ENCODE assay signal across 16 cellular contexts in the genomic region with DNA sequence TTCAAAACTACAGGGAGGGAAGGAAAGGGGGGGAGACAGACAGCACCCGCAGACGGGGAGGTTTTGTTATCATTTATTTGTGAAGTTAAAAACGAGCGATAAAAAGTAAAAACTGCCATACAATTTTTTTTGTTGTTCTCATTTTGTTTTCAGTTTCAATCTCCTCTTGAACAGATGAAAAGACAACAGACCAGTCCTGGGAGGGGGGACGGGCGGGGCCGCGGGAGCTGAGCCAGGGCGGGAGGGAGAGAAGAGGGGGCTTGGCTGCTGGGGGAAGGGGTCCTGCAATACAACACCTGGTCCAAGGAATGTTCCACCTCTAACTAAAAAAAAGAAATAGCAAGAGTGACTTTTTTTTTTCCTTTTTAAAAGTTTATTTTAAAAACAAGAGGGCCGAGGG. TPM values are rescaled to one million over a fixed set of nuclear protein-coding genes. Genes with fewer than 3 reads are reported as not detected.
DNase-seq lines count a peak whose midpoint lies in the region; ATAC-seq, FAIRE-seq and TF ChIP-seq lines count a peak whose summit lies in the region.
"Had no signal": no experiment of that assay in that cellular context is flagged by ENCODE, and none has a peak within 500 bp of the region (broad histone marks: within the 10 kb centered on the region; RNA-seq: fewer than 3 reads in every experiment).

No MANE protein-coding gene starts in this region.

- no peak overlapping the region for H3K27ac Mint-ChIP-seq in T-helper 17 cell
- H3K27ac Mint-ChIP-seq: CD8-positive, alpha-beta T cell had no signal

- H4K91ac ChIP-seq in mesenchymal stem cell (ENCODE audit: low read length) = no peak overlapping the region

- no peak overlapping the region for H3K9ac ChIP-seq in SK-N-MC (ENCODE audit: insufficient read length)
- peak overlapping the region; percentile 62 for H3K9ac ChIP-seq in mesenchymal stem cell (ENCODE audit: low read length)
- H3K9ac ChIP-seq in HepG2 (ENCODE audit: insufficient read depth, low read depth, low read length) = no peak overlapping the region
- H3K9ac ChIP-seq: BLaER1 had no signal

- BruUV-seq in HepG2 (replicated peaks; lab: Mats Ljungman, UMichigan) = no TSS peak

- ATAC-seq in T-helper 17 cell (no peak), HepG2 (no peak)

- intact Hi-C loops in stomach (cut with DNase I; ENCODE audit: low total_unique reads) = no loop called here
- intact Hi-C loops in HepG2 (cut with micrococcal nuclease; ENCODE audit: unreplicated experiment) = no loop called here

- TF ChIP-seq POLR2A in stomach (IDR thresholded peaks at IDR 0.05) (no peak), HepG2 (IDR thresholded peaks at IDR 0.05; ENCODE audit: insufficient read depth in 1 of 2, low read depth in 2 of 2, low read length in 2 of 2) (no peak)

- no peak overlapping the region for H3K14ac ChIP-seq in mesenchymal stem cell (ENCODE audit: low read length in 2 of 2)

- no peaks in the 10 kb centered on the region for H3K79me2 ChIP-seq in HepG2 (ENCODE audit: insufficient read depth, low read length)

- POLR2A ChIA-PET in HepG2 (lab: Yijun Ruan, JAX) = no interaction called here

- H3K36me3 ChIP-seq in SK-N-MC (ENCODE audit: insufficient read depth, low read length) = peaks cover 50% of the 10 kb centered on the region
- H3K36me3 ChIP-seq in mesenchymal stem cell (ENCODE audit: control insufficient read depth in 1 of 2, insufficient read depth in 2 of 2, low read depth in 1 of 2, low read length in 2 of 2) = peaks cover 40 to 63% of the 10 kb centered on the region in 2 experiments
- peaks cover 44 to 52% (median 46%) of the 10 kb centered on the region in 4 donors for H3K36me3 ChIP-seq in stomach
- peaks cover 22 to 45% of the 10 kb centered on the region in 2 experiments; a peak in 4 of 5 replicates for H3K36me3 ChIP-seq in HepG2 (replicated peaks in 1 of 2; ENCODE audit: control insufficient read depth in 1 of 2, insufficient read depth in 2 of 2, low read length in 2 of 2)

- H3K36me3 Mint-ChIP-seq in T-helper 17 cell (ENCODE audit: low read depth) = peaks cover 2% of the 10 kb centered on the region

- TF ChIP-seq EP300 in stomach (IDR thresholded peaks at IDR 0.05) (no peak), HepG2 (IDR thresholded peaks at IDR 0.05; ENCODE audit: low read depth in 2 of 2, low read length in 2 of 2) (no peak), HepG2 (CRISPR knock-in tag; IDR thresholded peaks at IDR 0.05; ENCODE audit: borderline replicate concordance) (no peak)

- H3K27ac ChIP-seq in SK-N-MC (peak overlapping the region; percentile 19; the same call in 1 of the 2 replicates), mesenchymal stem cell (ENCODE audit: low read length, poor library complexity, severe bottlenecking) (no peak overlapping the region), stomach (peak overlapping the region in 3 of 5 donors; percentile 35 to 62 (median 55)), HepG2 (ENCODE audit: extremely low read length, insufficient read depth, low read length) (no peak overlapping the region)
- H3K27ac ChIP-seq: BLaER1, HL-60 had no signal

- no peak overlapping the region for H2BK12ac ChIP-seq in mesenchymal stem cell (ENCODE audit: low read length in 2 of 2)

- TF ChIP-seq CTCF in D721Med (IDR thresholded peaks at IDR 0.05; ENCODE audit: insufficient read depth, missing control alignments) = no peak
- no peak for TF ChIP-seq CTCF in stomach (IDR thresholded peaks at IDR 0.05)
- no peak for TF ChIP-seq CTCF in HepG2 (CRISPR knock-in tag; IDR thresholded peaks at IDR 0.05)

- FAIRE-seq in D721Med (lab: Jason Lieb, UNC) (no peak), HepG2 (lab: Jason Lieb, UNC) (no peak)
- FAIRE-seq: A204.1 had no signal

- H2AFZ ChIP-seq in mesenchymal stem cell (ENCODE audit: low read depth, low read length) (no peak overlapping the region), HepG2 (ENCODE audit: low read length) (no peak overlapping the region)

- no peaks in the 10 kb centered on the region for H3K27me3 ChIP-seq in mesenchymal stem cell (ENCODE audit: control insufficient read depth in 1 of 2, insufficient read depth in 1 of 2, low read length in 2 of 2)
- no peaks in the 10 kb centered on the region for H3K27me3 ChIP-seq in stomach
- no peaks in the 10 kb centered on the region for H3K27me3 ChIP-seq in HepG2 (ENCODE audit: control insufficient read depth in 1 of 2, insufficient read depth in 2 of 2, low read length in 2 of 2)
- H3K27me3 ChIP-seq: BLaER1 had no signal

- H3K4me1 ChIP-seq in mesenchymal stem cell (ENCODE audit: control insufficient read depth, insufficient read depth, low read depth, low read length) = peaks cover 8% of the 10 kb centered on the region
- peaks cover 0 to 30% (median 23%) of the 10 kb centered on the region in 4 donors for H3K4me1 ChIP-seq in stomach
- no peaks in the 10 kb centered on the region for H3K4me1 ChIP-seq in HepG2 (ENCODE audit: insufficient read depth, low read length)
- H3K4me1 ChIP-seq: BLaER1 had no signal

- CTCF ChIA-PET in HepG2 (lab: Yijun Ruan, JAX; ENCODE audit: low intra/inter-chr PET ratio, low total read pairs) = interaction anchor here (0.9 kb wide), 1 partner anchor 248 kb away, joined by 3 read pairs; no protein-coding TSS in a partner anchor

- no peak overlapping the region for H3K4me3 ChIP-seq in SK-N-MC
- H3K4me3 ChIP-seq in mesenchymal stem cell (ENCODE audit: insufficient read depth in 1 of 2, low read depth in 1 of 2, low read length in 2 of 2) = no peak overlapping the region
- H3K4me3 ChIP-seq in stomach = no peak overlapping the region
- no peak overlapping the region for H3K4me3 ChIP-seq in HepG2 (replicated peaks in 1 of 3; ENCODE audit: insufficient read depth in 1 of 3, low read depth in 2 of 3, low read length in 3 of 3)
- H3K4me3 ChIP-seq: BLaER1 had no signal

- H3K18ac ChIP-seq in mesenchymal stem cell (ENCODE audit: low read depth in 1 of 2, low read length in 2 of 2) = no peak overlapping the region

- H2BK120ac ChIP-seq in mesenchymal stem cell (ENCODE audit: low read depth, low read length) = no peak overlapping the region

- H2BK15ac ChIP-seq in mesenchymal stem cell (ENCODE audit: low read depth, poor library complexity, severe bottlenecking) = no peak overlapping the region

- no peak overlapping the region for H2AK5ac ChIP-seq in mesenchymal stem cell (ENCODE audit: low read length, severe bottlenecking)

- WGBS in mesenchymal stem cell = no CpG with 5 or more reads among the region's 10 CpGs
- 15 to 36% (median 30%) methylated on average over 10 of the region's 10 CpGs for WGBS in stomach, 5 donors
- WGBS in HepG2 (ENCODE audit: low lambda C conversion rate) = 96% methylated on average over 10 of the region's 10 CpGs

- H2BK5ac ChIP-seq in mesenchymal stem cell (ENCODE audit: low read depth, low read length, poor library complexity, severe bottlenecking) = no peak overlapping the region

- H3K9me3 ChIP-seq in SK-N-MC (ENCODE audit: low read depth, low read length) (no peaks in the 10 kb centered on the region), mesenchymal stem cell (ENCODE audit: control insufficient read depth, low read length) (no peaks in the 10 kb centered on the region), stomach (no peaks in the 10 kb centered on the region), T-helper 17 cell (ENCODE audit: control insufficient read depth, low read length, poor library complexity, severe bottlenecking) (no peaks in the 10 kb centered on the region), HepG2 (ENCODE audit: low read length) (no peaks in the 10 kb centered on the region)
- H3K9me3 ChIP-seq: BLaER1 had no signal

- no peak overlapping the region for H4K8ac ChIP-seq in mesenchymal stem cell (ENCODE audit: low read length)

- TF ChIP-seq RAD21 in HepG2 (CRISPR knock-in tag; IDR thresholded peaks at IDR 0.05) = no peak

- no peaks in the 10 kb centered on the region for H3K4me1 Mint-ChIP-seq in T-helper 17 cell

- H3K79me1 ChIP-seq in mesenchymal stem cell (replicated peaks; ENCODE audit: low read length, poor library complexity, severe bottlenecking) = peaks cover 40% of the 10 kb centered on the region

- no peaks in the 10 kb centered on the region for H3K27me3 Mint-ChIP-seq in T-helper 17 cell

- no peak overlapping the region for H3K4me2 ChIP-seq in mesenchymal stem cell (ENCODE audit: low read length, poor library complexity, severe bottlenecking)
- no peak overlapping the region for H3K4me2 ChIP-seq in HepG2 (ENCODE audit: low read depth, low read length)
- H3K4me2 ChIP-seq: BLaER1 had no signal

- DNase-seq in D721Med (ENCODE audit: insufficient read length, low spot score) = peak; percentile 8
- no peak for DNase-seq in SK-N-MC (ENCODE audit: low read depth, low spot score)
- no peak for DNase-seq in mesenchymal stem cell
- no peak for DNase-seq in stomach
- DNase-seq in HT-29 (ENCODE audit: low spot score) = no peak
- no peak for DNase-seq in T-helper 17 cell
- DNase-seq in HepG2 (ENCODE audit: low spot score) = no peak
- DNase-seq: CD8-positive, alpha-beta T cell; DMS79 treated with DMSO at 0.1 percent for 48 hours; KBM-7; NCI-H1436; NCI-H2029 treated with DMSO at 0.1 percent for 48 hours; NCI-H524 had no signal

- no peak overlapping the region for H3K4ac ChIP-seq in mesenchymal stem cell (ENCODE audit: low read depth in 1 of 2, low read length in 2 of 2)

- in situ Hi-C loops in HepG2 (cut with HindIII; ENCODE audit: extremely low pct_ligation_motif_present, low pct_unique_long_range_greater_than_20kb) = no loop called here

- peaks cover 11% of the 10 kb centered on the region; the same call in 1 of the 2 replicates for H4K20me1 ChIP-seq in HepG2 (ENCODE audit: insufficient read depth, low read length)

- no peak overlapping the region for H3K23ac ChIP-seq in mesenchymal stem cell (ENCODE audit: low read length in 2 of 2)

- no peak overlapping the region for H3K4me3 Mint-ChIP-seq in T-helper 17 cell
- H3K4me3 Mint-ChIP-seq: CD8-positive, alpha-beta T cell had no signal

RNA-seq across cellular contexts. Expression of gene KHSRP, which starts 11.3 kb away (rescaled TPM):
- 172 TPM for polyA plus RNA-seq in mesenchymal stem cell (2013, experiment 1 of 2)
- polyA plus RNA-seq in mesenchymal stem cell (2013, experiment 2 of 2) = 175 TPM
- total RNA-seq in stomach (100 to 1,000 TPM; 111 to 130 (median 112) TPM), T-helper 17 cell (100 to 1,000 TPM; 138 to 164 TPM), HepG2 (2016; rRNA removed; fragmentation: Illumina TruSeq; extraction: Trizol) (129 and 160 TPM in 2 replicates)
- polyA plus RNA-seq in stomach (100 to 1,000 TPM in 1 of 3 donors, 10 to 100 TPM in 2; 49.1 to 103 (median 79.3) TPM), HepG2 (2011; rRNA removed) (72.1 and 80.8 TPM in 2 replicates)
- total RNA-seq in HT-29 (2014; rRNA removed; shearing (Covaris generic)) = 143 and 160 TPM in 2 replicates
- 57.9 and 74.7 TPM in 2 replicates for total RNA-seq in HepG2 (2016; cell fraction: cytosol; rRNA removed; fragmentation: Illumina TruSeq; extraction: Trizol; ENCODE audit: low read depth)
- total RNA-seq in HepG2 (2016; cell fraction: insoluble cytoplasmic fraction; rRNA removed; fragmentation: Illumina TruSeq; extraction: Trizol) = 123 and 124 TPM in 2 replicates
- total RNA-seq in HepG2 (2016; cell fraction: membrane; rRNA removed; fragmentation: Illumina TruSeq; extraction: Trizol) = 201 and 221 TPM in 2 replicates
- total RNA-seq in HepG2 (2016; cell fraction: nucleus; rRNA removed; fragmentation: Illumina TruSeq; extraction: Trizol) = 105 and 107 TPM in 2 replicates
- 55.4 and 77.5 TPM in 2 replicates for polyA plus RNA-seq in HepG2 (2011; cell fraction: cytosol; rRNA removed)
- polyA plus RNA-seq in HepG2 (2011; cell fraction: nucleus; rRNA removed) = 103 and 136 TPM in 2 replicates
- polyA plus RNA-seq in HepG2 (2012) = 156 and 166 TPM in 2 replicates
- polyA plus RNA-seq in HepG2 (2016; cell fraction: cytosol; fragmentation: Illumina TruSeq; extraction: Trizol; ENCODE audit: low read depth) = 108 and 124 TPM in 2 replicates
- polyA plus RNA-seq in HepG2 (2016; cell fraction: insoluble cytoplasmic fraction; fragmentation: Illumina TruSeq; extraction: Trizol; ENCODE audit: low read depth) = 207 and 297 TPM in 2 replicates
- 260 and 325 TPM in 2 replicates for polyA plus RNA-seq in HepG2 (2016; cell fraction: membrane; fragmentation: Illumina TruSeq; extraction: Trizol; ENCODE audit: low read depth)
- 255 and 261 TPM in 2 replicates for polyA plus RNA-seq in HepG2 (2016; cell fraction: nucleus; fragmentation: Illumina TruSeq; extraction: Trizol; ENCODE audit: insufficient read depth, low read depth)
- polyA minus RNA-seq in HepG2 (2011; rRNA and poly(A)+ RNA removed; ENCODE audit: low replicate concordance) = 81.4 and 82.6 TPM in 2 replicates
- polyA minus RNA-seq in HepG2 (2011; cell fraction: cytosol; rRNA and poly(A)+ RNA removed) = 96.5 and 100 TPM in 2 replicates
- polyA minus RNA-seq in HepG2 (2011; cell fraction: nucleus; rRNA and poly(A)+ RNA removed) = 78.9 and 81.1 TPM in 2 replicates

RNA-seq across cellular contexts. Expression of gene SLC25A41, which starts 20.3 kb away (rescaled TPM):
- 0.04 TPM for polyA plus RNA-seq in mesenchymal stem cell (2013, experiment 1 of 2)
- polyA plus RNA-seq in mesenchymal stem cell (2013, experiment 2 of 2) = 0.11 TPM
- total RNA-seq in stomach (1 to 10 TPM in 1 of 5 donors, not detected in 4; 4.9 TPM), T-helper 17 cell (not detected), HepG2 (2016; rRNA removed; fragmentation: Illumina TruSeq; extraction: Trizol) (0.32 and 0.33 TPM in 2 replicates)
- polyA plus RNA-seq in stomach (under 1 TPM in 1 of 3 donors, not detected in 2; 0.80 TPM), HepG2 (2011; rRNA removed) (0.95 and 1.9 TPM in 2 replicates)
- total RNA-seq in HT-29 (2014; rRNA removed; shearing (Covaris generic)) = 0.08 and 0.13 TPM in 2 replicates
- total RNA-seq in HepG2 (2016; cell fraction: cytosol; rRNA removed; fragmentation: Illumina TruSeq; extraction: Trizol; ENCODE audit: low read depth) = 0.26 TPM in 1 of 2 replicates, not detected in the other
- total RNA-seq in HepG2 (2016; cell fraction: insoluble cytoplasmic fraction; rRNA removed; fragmentation: Illumina TruSeq; extraction: Trizol) = 0.15 and 0.54 TPM in 2 replicates
- 0.41 and 0.53 TPM in 2 replicates for total RNA-seq in HepG2 (2016; cell fraction: membrane; rRNA removed; fragmentation: Illumina TruSeq; extraction: Trizol)
- 0.25 and 0.28 TPM in 2 replicates for total RNA-seq in HepG2 (2016; cell fraction: nucleus; rRNA removed; fragmentation: Illumina TruSeq; extraction: Trizol)
- 0.63 and 1.1 TPM in 2 replicates for polyA plus RNA-seq in HepG2 (2011; cell fraction: cytosol; rRNA removed)
- 3.3 and 4.1 TPM in 2 replicates for polyA plus RNA-seq in HepG2 (2011; cell fraction: nucleus; rRNA removed)
- 0.79 and 0.82 TPM in 2 replicates for polyA plus RNA-seq in HepG2 (2012)
- polyA plus RNA-seq in HepG2 (2016; cell fraction: cytosol; fragmentation: Illumina TruSeq; extraction: Trizol; ENCODE audit: low read depth) = 0.26 and 0.27 TPM in 2 replicates
- 0.45 TPM in 1 of 2 replicates, not detected in the other for polyA plus RNA-seq in HepG2 (2016; cell fraction: insoluble cytoplasmic fraction; fragmentation: Illumina TruSeq; extraction: Trizol; ENCODE audit: low read depth)
- 0.49 and 0.52 TPM in 2 replicates for polyA plus RNA-seq in HepG2 (2016; cell fraction: membrane; fragmentation: Illumina TruSeq; extraction: Trizol; ENCODE audit: low read depth)
- polyA plus RNA-seq in HepG2 (2016; cell fraction: nucleus; fragmentation: Illumina TruSeq; extraction: Trizol; ENCODE audit: insufficient read depth, low read depth) = 1.6 and 2.6 TPM in 2 replicates
- polyA minus RNA-seq in HepG2 (2011; rRNA and poly(A)+ RNA removed; ENCODE audit: low replicate concordance) = 0.30 and 0.98 TPM in 2 replicates
- 0.40 TPM in 1 of 2 replicates, not detected in the other for polyA minus RNA-seq in HepG2 (2011; cell fraction: cytosol; rRNA and poly(A)+ RNA removed)
- 0.37 TPM in 1 of 2 replicates, not detected in the other for polyA minus RNA-seq in HepG2 (2011; cell fraction: nucleus; rRNA and poly(A)+ RNA removed)
- total RNA-seq: CD8-positive, alpha-beta T cell had no signal

RNA-seq across cellular contexts. Expression of gene GTF2F1, which starts 20.3 kb away (rescaled TPM):
- 85.8 TPM for polyA plus RNA-seq in mesenchymal stem cell (2013, experiment 1 of 2)
- 77.3 TPM for polyA plus RNA-seq in mesenchymal stem cell (2013, experiment 2 of 2)
- total RNA-seq in stomach = 10 to 100 TPM in 4 of 5 donors, 1 to 10 TPM in 1; 9.8 to 46.7 (median 22.8) TPM
- 10 to 100 TPM; 34.4 to 62.8 (median 41.7) TPM for polyA plus RNA-seq in stomach
- 37.0 and 40.9 TPM in 2 replicates for total RNA-seq in HT-29 (2014; rRNA removed; shearing (Covaris generic))
- 10 to 100 TPM; 67.2 to 68.7 TPM for total RNA-seq in T-helper 17 cell
- total RNA-seq in HepG2 (2016; rRNA removed; fragmentation: Illumina TruSeq; extraction: Trizol) = 30.7 and 34.1 TPM in 2 replicates
- total RNA-seq in HepG2 (2016; cell fraction: cytosol; rRNA removed; fragmentation: Illumina TruSeq; extraction: Trizol; ENCODE audit: low read depth) = 6.6 and 7.5 TPM in 2 replicates
- 29.0 and 34.4 TPM in 2 replicates for total RNA-seq in HepG2 (2016; cell fraction: insoluble cytoplasmic fraction; rRNA removed; fragmentation: Illumina TruSeq; extraction: Trizol)
- total RNA-seq in HepG2 (2016; cell fraction: membrane; rRNA removed; fragmentation: Illumina TruSeq; extraction: Trizol) = 16.5 and 20.0 TPM in 2 replicates
- total RNA-seq in HepG2 (2016; cell fraction: nucleus; rRNA removed; fragmentation: Illumina TruSeq; extraction: Trizol) = 14.6 and 16.4 TPM in 2 replicates
- polyA plus RNA-seq in HepG2 (2011; rRNA removed) = 26.0 and 27.8 TPM in 2 replicates
- 32.7 and 42.5 TPM in 2 replicates for polyA plus RNA-seq in HepG2 (2011; cell fraction: cytosol; rRNA removed)
- 26.0 and 28.8 TPM in 2 replicates for polyA plus RNA-seq in HepG2 (2011; cell fraction: nucleus; rRNA removed)
- 27.7 and 33.9 TPM in 2 replicates for polyA plus RNA-seq in HepG2 (2012)
- polyA plus RNA-seq in HepG2 (2016; cell fraction: cytosol; fragmentation: Illumina TruSeq; extraction: Trizol; ENCODE audit: low read depth) = 10.1 and 10.5 TPM in 2 replicates
- 48.2 and 57.9 TPM in 2 replicates for polyA plus RNA-seq in HepG2 (2016; cell fraction: insoluble cytoplasmic fraction; fragmentation: Illumina TruSeq; extraction: Trizol; ENCODE audit: low read depth)
- polyA plus RNA-seq in HepG2 (2016; cell fraction: membrane; fragmentation: Illumina TruSeq; extraction: Trizol; ENCODE audit: low read depth) = 16.8 and 18.4 TPM in 2 replicates
- polyA plus RNA-seq in HepG2 (2016; cell fraction: nucleus; fragmentation: Illumina TruSeq; extraction: Trizol; ENCODE audit: insufficient read depth, low read depth) = 54.2 and 60.4 TPM in 2 replicates
- polyA minus RNA-seq in HepG2 (2011; rRNA and poly(A)+ RNA removed; ENCODE audit: low replicate concordance) = 28.2 and 31.6 TPM in 2 replicates
- polyA minus RNA-seq in HepG2 (2011; cell fraction: cytosol; rRNA and poly(A)+ RNA removed) = 20.6 and 23.2 TPM in 2 replicates
- 11.4 and 11.5 TPM in 2 replicates for polyA minus RNA-seq in HepG2 (2011; cell fraction: nucleus; rRNA and poly(A)+ RNA removed)

RNA-seq across cellular contexts. Expression of gene PSPN, which starts 37.6 kb away (rescaled TPM):
- 0.97 TPM for polyA plus RNA-seq in mesenchymal stem cell (2013, experiment 1 of 2)
- 0.82 TPM for polyA plus RNA-seq in mesenchymal stem cell (2013, experiment 2 of 2)
- 1 to 10 TPM in 4 of 5 donors, not detected in 1; 1.1 to 2.8 (median 1.9) TPM for total RNA-seq in stomach
- 1 to 10 TPM in 2 of 3 donors, under 1 TPM in 1; 0.92 to 2.2 (median 1.1) TPM for polyA plus RNA-seq in stomach
- 0.28 and 0.47 TPM in 2 replicates for total RNA-seq in HT-29 (2014; rRNA removed; shearing (Covaris generic))
- 1 to 10 TPM; 1.3 to 1.5 TPM for total RNA-seq in T-helper 17 cell
- 0.95 and 1.1 TPM in 2 replicates for total RNA-seq in HepG2 (2016; rRNA removed; fragmentation: Illumina TruSeq; extraction: Trizol)
- total RNA-seq in HepG2 (2016; cell fraction: cytosol; rRNA removed; fragmentation: Illumina TruSeq; extraction: Trizol; ENCODE audit: low read depth) = 0.18 and 0.20 TPM in 2 replicates
- total RNA-seq in HepG2 (2016; cell fraction: insoluble cytoplasmic fraction; rRNA removed; fragmentation: Illumina TruSeq; extraction: Trizol) = 1.1 TPM in 2 replicates
- 0.48 and 0.65 TPM in 2 replicates for total RNA-seq in HepG2 (2016; cell fraction: membrane; rRNA removed; fragmentation: Illumina TruSeq; extraction: Trizol)
- 0.72 and 0.84 TPM in 2 replicates for total RNA-seq in HepG2 (2016; cell fraction: nucleus; rRNA removed; fragmentation: Illumina TruSeq; extraction: Trizol)
- 0.69 and 0.98 TPM in 2 replicates for polyA plus RNA-seq in HepG2 (2011; rRNA removed)
- 0.68 and 0.69 TPM in 2 replicates for polyA plus RNA-seq in HepG2 (2011; cell fraction: cytosol; rRNA removed)
- polyA plus RNA-seq in HepG2 (2011; cell fraction: nucleus; rRNA removed) = 2.0 and 2.1 TPM in 2 replicates
- polyA plus RNA-seq in HepG2 (2012) = 0.44 and 0.88 TPM in 2 replicates
- 0.12 TPM in 2 replicates for polyA plus RNA-seq in HepG2 (2016; cell fraction: cytosol; fragmentation: Illumina TruSeq; extraction: Trizol; ENCODE audit: low read depth)
- 1.1 and 1.8 TPM in 2 replicates for polyA plus RNA-seq in HepG2 (2016; cell fraction: insoluble cytoplasmic fraction; fragmentation: Illumina TruSeq; extraction: Trizol; ENCODE audit: low read depth)
- polyA plus RNA-seq in HepG2 (2016; cell fraction: membrane; fragmentation: Illumina TruSeq; extraction: Trizol; ENCODE audit: low read depth) = 0.45 TPM in 2 replicates
- polyA plus RNA-seq in HepG2 (2016; cell fraction: nucleus; fragmentation: Illumina TruSeq; extraction: Trizol; ENCODE audit: insufficient read depth, low read depth) = 2.0 TPM in 2 replicates
- polyA minus RNA-seq in HepG2 (2011; rRNA and poly(A)+ RNA removed; ENCODE audit: low replicate concordance) = 2.0 and 2.9 TPM in 2 replicates
- polyA minus RNA-seq in HepG2 (2011; cell fraction: cytosol; rRNA and poly(A)+ RNA removed) = 1.3 and 1.8 TPM in 2 replicates
- 1.2 and 1.3 TPM in 2 replicates for polyA minus RNA-seq in HepG2 (2011; cell fraction: nucleus; rRNA and poly(A)+ RNA removed)

RNA-seq across cellular contexts. Expression of gene ALKBH7, which starts 40.7 kb away (rescaled TPM):
- polyA plus RNA-seq in mesenchymal stem cell (2013, experiment 1 of 2) = 46.0 TPM
- 44.8 TPM for polyA plus RNA-seq in mesenchymal stem cell (2013, experiment 2 of 2)
- 100 to 1,000 TPM in 1 of 5 donors, 10 to 100 TPM in 3, 1 to 10 TPM in 1; 5.3 to 138 (median 21.3) TPM for total RNA-seq in stomach
- 100 to 1,000 TPM in 1 of 3 donors, 10 to 100 TPM in 2; 81.1 to 122 (median 87.2) TPM for polyA plus RNA-seq in stomach
- total RNA-seq in HT-29 (2014; rRNA removed; shearing (Covaris generic)) = 52.4 and 61.2 TPM in 2 replicates
- 10 to 100 TPM; 44.1 to 47.6 TPM for total RNA-seq in T-helper 17 cell
- 45.9 and 48.3 TPM in 2 replicates for total RNA-seq in HepG2 (2016; rRNA removed; fragmentation: Illumina TruSeq; extraction: Trizol)
- 30.9 and 31.3 TPM in 2 replicates for total RNA-seq in HepG2 (2016; cell fraction: cytosol; rRNA removed; fragmentation: Illumina TruSeq; extraction: Trizol; ENCODE audit: low read depth)
- 51.6 and 55.7 TPM in 2 replicates for total RNA-seq in HepG2 (2016; cell fraction: insoluble cytoplasmic fraction; rRNA removed; fragmentation: Illumina TruSeq; extraction: Trizol)
- 41.9 and 45.4 TPM in 2 replicates for total RNA-seq in HepG2 (2016; cell fraction: membrane; rRNA removed; fragmentation: Illumina TruSeq; extraction: Trizol)
- total RNA-seq in HepG2 (2016; cell fraction: nucleus; rRNA removed; fragmentation: Illumina TruSeq; extraction: Trizol) = 18.3 and 18.4 TPM in 2 replicates
- polyA plus RNA-seq in HepG2 (2011; rRNA removed) = 29.6 and 36.8 TPM in 2 replicates
- 29.3 and 56.9 TPM in 2 replicates for polyA plus RNA-seq in HepG2 (2011; cell fraction: cytosol; rRNA removed)
- polyA plus RNA-seq in HepG2 (2011; cell fraction: nucleus; rRNA removed) = 20.4 and 21.6 TPM in 2 replicates
- polyA plus RNA-seq in HepG2 (2012) = 21.7 and 27.2 TPM in 2 replicates
- polyA plus RNA-seq in HepG2 (2016; cell fraction: cytosol; fragmentation: Illumina TruSeq; extraction: Trizol; ENCODE audit: low read depth) = 24.1 and 27.0 TPM in 2 replicates
- 36.2 and 37.8 TPM in 2 replicates for polyA plus RNA-seq in HepG2 (2016; cell fraction: insoluble cytoplasmic fraction; fragmentation: Illumina TruSeq; extraction: Trizol; ENCODE audit: low read depth)
- 30.0 and 31.3 TPM in 2 replicates for polyA plus RNA-seq in HepG2 (2016; cell fraction: membrane; fragmentation: Illumina TruSeq; extraction: Trizol; ENCODE audit: low read depth)
- polyA plus RNA-seq in HepG2 (2016; cell fraction: nucleus; fragmentation: Illumina TruSeq; extraction: Trizol; ENCODE audit: insufficient read depth, low read depth) = 23.5 and 29.2 TPM in 2 replicates
- 6.0 and 18.9 TPM in 2 replicates for polyA minus RNA-seq in HepG2 (2011; rRNA and poly(A)+ RNA removed; ENCODE audit: low replicate concordance)
- polyA minus RNA-seq in HepG2 (2011; cell fraction: cytosol; rRNA and poly(A)+ RNA removed) = 11.2 and 13.7 TPM in 2 replicates
- 3.2 and 4.4 TPM in 2 replicates for polyA minus RNA-seq in HepG2 (2011; cell fraction: nucleus; rRNA and poly(A)+ RNA removed)

Comparison
In these comparisons a context has a peak if more than half of its experiments do, and no peak if none do; other contexts are left out.
1. H3K27ac ChIP-seq: peak in SK-N-MC (single experiment) and stomach (3 of 5); none in mesenchymal stem cell (single experiment) and HepG2 (single experiment).